ENCODE assay signal across 8 cellular contexts in the genomic region with DNA sequence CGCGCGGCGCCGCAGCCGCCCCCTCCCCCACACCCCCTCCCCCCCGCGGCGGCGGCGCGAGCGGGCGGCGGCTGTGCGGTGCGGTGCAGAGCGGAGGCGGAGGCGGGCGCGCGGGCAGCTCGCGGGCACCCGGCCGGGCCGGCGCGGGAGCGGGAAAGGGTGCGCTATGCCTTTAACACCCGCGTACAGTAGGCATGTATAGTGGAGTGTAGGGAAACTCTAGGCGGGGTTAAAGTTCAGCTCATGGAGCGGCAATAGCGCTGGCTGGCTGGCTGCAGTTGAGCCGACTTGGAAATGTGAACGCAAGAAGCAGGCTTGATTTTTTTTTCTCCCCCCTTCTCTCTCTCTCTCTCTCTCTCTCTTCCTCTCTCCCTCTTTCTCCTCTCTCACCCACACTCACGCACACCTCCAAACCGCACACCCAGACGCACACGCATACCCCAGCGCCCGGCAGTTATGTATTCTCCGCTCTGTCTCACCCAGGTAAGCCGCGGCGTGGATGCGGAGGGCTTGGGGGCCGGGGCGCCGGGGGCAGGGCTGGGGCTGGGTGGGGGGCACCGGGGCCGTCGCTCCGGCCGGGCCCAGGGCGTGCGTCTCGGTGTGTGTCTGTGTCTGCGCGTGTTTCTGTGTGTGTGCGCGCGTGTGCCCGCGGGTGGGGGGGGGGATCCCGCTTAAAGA. TPM values are rescaled to one million over a fixed set of nuclear protein-coding genes. Genes with fewer than 3 reads are reported as not detected.
DNase-seq lines count a peak whose midpoint lies in the region; ATAC-seq and TF ChIP-seq lines count a peak whose summit lies in the region.

A gene (plus strand): TSS at position 226 of the 678 bp plus-strand sequence.

- ATAC-seq in HG03045 (IDR thresholded peaks at IDR 0.05; ENCODE audit: unreplicated experiment) (no peak), GM18870 (IDR thresholded peaks at IDR 0.05; ENCODE audit: unreplicated experiment) (no peak)

- peak within 1 kb of the TSS; percentile 93 for H3K4me3 ChIP-seq in coronary artery

- no peak for TF ChIP-seq CTCF in VCaP (conservative IDR thresholded peaks at IDR 0.05)
- TF ChIP-seq CTCF in coronary artery (IDR thresholded peaks at IDR 0.05): no peak

- DNase-seq in Daoy (ENCODE audit: low read depth): peak; percentile 72
- peak; percentile 47 for DNase-seq in NCI-H1694 (lab: John Stamatoyannopoulos, UW)
- DNase-seq in coronary artery (ENCODE audit: low spot score): peak; percentile 81
- DNase-seq in kidney tubule cell (ENCODE audit: low spot score): peak; percentile 61
- DNase-seq in stimulated activated CD4-positive, alpha-beta T cell treated with anti-CD3 and anti-CD28 coated beads, Interleukin-2, amount 100 ng/mL, for 24 hours: peak; percentile 29 to 34

- H3K27ac ChIP-seq in VCaP (peak within 1 kb of the TSS; percentile 93), coronary artery (peak within 1 kb of the TSS; percentile 97 to 98)

RNA-seq across cellular contexts. Expression of the gene that starts here (rescaled TPM):
- 3.4 and 5.0 TPM in 2 replicates for total RNA-seq in Daoy (2014; rRNA removed; shearing (Covaris generic))
